24 cellular contexts compared by ENCODE assay signal in the genomic region with DNA sequence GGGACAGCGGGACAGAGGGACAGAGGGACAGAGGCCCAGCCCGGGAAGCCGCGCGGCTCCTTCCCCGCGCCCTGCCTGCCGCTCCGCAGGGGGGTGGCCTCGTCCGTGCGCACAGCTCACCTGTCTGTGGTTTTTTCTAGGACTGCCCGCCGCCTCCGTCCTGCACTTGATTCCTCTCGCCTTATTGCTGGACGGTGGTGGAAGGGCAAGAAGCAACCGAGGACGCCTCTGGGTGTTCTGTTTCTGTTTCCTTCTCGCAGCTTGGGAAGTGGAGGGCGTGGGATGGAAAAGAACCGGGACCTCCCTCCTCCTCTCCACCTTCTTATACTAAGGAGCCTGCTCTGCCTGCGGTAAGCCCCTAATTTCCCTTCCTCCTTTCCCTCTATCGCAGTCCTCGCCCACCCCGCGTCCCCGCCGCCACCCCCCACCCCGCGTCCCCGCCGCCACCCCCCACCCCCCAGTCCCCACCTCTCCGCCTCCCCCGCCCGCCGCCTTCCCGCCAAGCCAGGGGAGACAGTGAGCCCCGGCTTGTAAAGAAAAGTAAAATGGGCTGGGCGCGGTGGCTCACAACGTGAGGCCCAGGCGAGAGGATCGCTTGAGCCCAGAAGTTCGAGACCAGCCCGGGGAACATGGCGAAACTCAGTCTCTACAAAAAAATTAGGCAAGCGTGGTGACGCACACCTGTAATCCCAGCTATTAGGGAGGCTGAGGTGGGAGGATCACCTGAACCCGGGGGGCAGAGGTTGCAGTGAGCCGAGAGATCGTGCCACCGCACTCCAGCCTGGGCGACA. TPM values are rescaled to one million over a fixed set of nuclear protein-coding genes. Genes with fewer than 3 reads are reported as not detected.
DNase-seq lines count a peak whose midpoint lies in the region; ATAC-seq, FAIRE-seq and TF ChIP-seq lines count a peak whose summit lies in the region.
"Had no signal": no experiment of that assay in that cellular context is flagged by ENCODE, and none has a peak within 500 bp of the region (broad histone marks: within the 10 kb centered on the region; RNA-seq: fewer than 3 reads in every experiment).

No MANE protein-coding gene starts in this region.

- WGBS in suprapubic skin: 28% methylated on average over 54 of the region's 54 CpGs
- WGBS in pancreas, 2 donors: 23 to 35% methylated on average over 44 to 45 of the region's 54 CpGs

- H3K9ac ChIP-seq in iPS-20b (ENCODE audit: low read depth, low read length): no peak overlapping the region

- ATAC-seq in SK-N-SH treated with all-trans-retinoic acid at 6 μM for 48 hours: 0 out of 3 replicates have a peak, but pooled peaks have one; percentile 31
- ATAC-seq in pancreas: no peak

- H3K36me3 ChIP-seq in iPS-20b (ENCODE audit: insufficient read depth, low read depth, low read length) (no peaks in the 10 kb centered on the region), suprapubic skin (no peaks in the 10 kb centered on the region), pancreas (no peaks in the 10 kb centered on the region)
- H3K36me3 ChIP-seq: WERI-Rb-1 had no signal

- no peak for FAIRE-seq in pancreas (lab: Jason Lieb, UNC)
- FAIRE-seq: GM12891, islet of Langerhans, small intestine had no signal

- DNase-seq in activated effector memory CD4-positive, alpha-beta T cell treated with anti-CD3 and anti-CD28 coated beads, Interleukin-2, amount 50 U/mL, for 16 hours: peak; percentile 42
- no peak for DNase-seq in activated effector memory CD4-positive, alpha-beta T cell treated with Interleukin-2 at 50 U/mL for 16 hours
- DNase-seq in suprapubic skin (ENCODE audit: low spot score in 2 of 2) (peak; percentile 30 to 40), glomerular visceral epithelial cell (ENCODE audit: extremely low spot score) (no peak), NCI-H1092 treated with DMSO at 0.1 percent for 48 hours (lab: John Stamatoyannopoulos, UW) (no peak), pancreas (no peak)
- DNase-seq: 8988T; activated naive CD4-positive, alpha-beta T cell; anterior cingulate cortex; caudate nucleus; dermis blood vessel endothelial cell; Kasumi-1; NCI-H1694 treated with DMSO at 0.1 percent for 48 hours; NCI-H226; OCI-M1; small intestine; stimulated activated naive CD4-positive, alpha-beta T cell treated with Interleukin-2 at 50 U/mL for 16 hours; WERI-Rb-1 had no signal

- no peaks in the 10 kb centered on the region for H3K4me1 ChIP-seq in iPS-20b (ENCODE audit: insufficient read depth, low read length)
- no peaks in the 10 kb centered on the region for H3K4me1 ChIP-seq in suprapubic skin
- H3K4me1 ChIP-seq in pancreas: no peaks in the 10 kb centered on the region

- H3K9me3 ChIP-seq in iPS-20b (ENCODE audit: insufficient read depth, low read depth, low read length) (no peaks in the 10 kb centered on the region), suprapubic skin (no peaks in the 10 kb centered on the region), pancreas (no peaks in the 10 kb centered on the region)

- no peak for TF ChIP-seq POLR2A in suprapubic skin (IDR thresholded peaks at IDR 0.05)

- H3K27me3 ChIP-seq in iPS-20b (ENCODE audit: insufficient read depth, low read length) (peaks cover 11% of the 10 kb centered on the region), suprapubic skin (peaks cover 17% of the 10 kb centered on the region), pancreas (peaks cover 0 to 3% (median 0%) of the 10 kb centered on the region in 4 donors)

- H3K27ac ChIP-seq in iPS-20b (ENCODE audit: low read length): no peak overlapping the region
- H3K27ac ChIP-seq in suprapubic skin: no peak overlapping the region
- no peak overlapping the region for H3K27ac ChIP-seq in pancreas
- H3K27ac ChIP-seq: WERI-Rb-1 had no signal

- intact Hi-C loops in pancreas (cut with DNase I): no loop called here

- no peak for TF ChIP-seq CTCF in suprapubic skin (IDR thresholded peaks at IDR 0.05)
- no peak for TF ChIP-seq CTCF in pancreas (IDR thresholded peaks at IDR 0.05)

- no peak for TF ChIP-seq EP300 in suprapubic skin (IDR thresholded peaks at IDR 0.05)

- peak overlapping the region; percentile 65 for H3K4me3 ChIP-seq in iPS-20b (ENCODE audit: low read length)
- no peak overlapping the region for H3K4me3 ChIP-seq in suprapubic skin
- H3K4me3 ChIP-seq in pancreas: no peak overlapping the region

TF ChIP-seq in SK-N-SH treated with all-trans-retinoic acid at 6 μM for 48 hours, 23 proteins besides CTCF, POLR2A, EP300 and RAD21 (continues in another document):
- TF ChIP-seq ZNF565 (CRISPR knock-in tag; conservative IDR thresholded peaks at IDR 0.05; ENCODE audit: low read depth) (no peak), TOX (CRISPR knock-in tag; IDR thresholded peaks at IDR 0.05; ENCODE audit: borderline replicate concordance) (no peak), RARB (CRISPR knock-in tag; IDR thresholded peaks at IDR 0.05) (no peak), ZFP3 (CRISPR knock-in tag; IDR thresholded peaks at IDR 0.05) (no peak), ESRRG (CRISPR knock-in tag; IDR thresholded peaks at IDR 0.05) (no peak), PATZ1 (CRISPR knock-in tag; IDR thresholded peaks at IDR 0.05; ENCODE audit: borderline replicate concordance) (no peak), BACH2 (CRISPR knock-in tag; IDR thresholded peaks at IDR 0.05; ENCODE audit: borderline replicate concordance) (no peak), CREB5 (CRISPR knock-in tag; IDR thresholded peaks at IDR 0.05; ENCODE audit: low read depth) (no peak), ZNF70 (CRISPR knock-in tag; IDR thresholded peaks at IDR 0.05) (no peak), ZC3H10 (CRISPR knock-in tag; IDR thresholded peaks at IDR 0.05) (no peak), TCF4 (CRISPR knock-in tag; IDR thresholded peaks at IDR 0.05; ENCODE audit: borderline replicate concordance) (no peak), GLIS3 (CRISPR knock-in tag; IDR thresholded peaks at IDR 0.05) (no peak), OSR1 (CRISPR knock-in tag; IDR thresholded peaks at IDR 0.05) (no peak), ZFP30 (CRISPR knock-in tag; IDR thresholded peaks at IDR 0.05) (no peak), ISL1 (CRISPR knock-in tag; IDR thresholded peaks at IDR 0.05) (no peak)
- TF ChIP-seq, protein P1, sequence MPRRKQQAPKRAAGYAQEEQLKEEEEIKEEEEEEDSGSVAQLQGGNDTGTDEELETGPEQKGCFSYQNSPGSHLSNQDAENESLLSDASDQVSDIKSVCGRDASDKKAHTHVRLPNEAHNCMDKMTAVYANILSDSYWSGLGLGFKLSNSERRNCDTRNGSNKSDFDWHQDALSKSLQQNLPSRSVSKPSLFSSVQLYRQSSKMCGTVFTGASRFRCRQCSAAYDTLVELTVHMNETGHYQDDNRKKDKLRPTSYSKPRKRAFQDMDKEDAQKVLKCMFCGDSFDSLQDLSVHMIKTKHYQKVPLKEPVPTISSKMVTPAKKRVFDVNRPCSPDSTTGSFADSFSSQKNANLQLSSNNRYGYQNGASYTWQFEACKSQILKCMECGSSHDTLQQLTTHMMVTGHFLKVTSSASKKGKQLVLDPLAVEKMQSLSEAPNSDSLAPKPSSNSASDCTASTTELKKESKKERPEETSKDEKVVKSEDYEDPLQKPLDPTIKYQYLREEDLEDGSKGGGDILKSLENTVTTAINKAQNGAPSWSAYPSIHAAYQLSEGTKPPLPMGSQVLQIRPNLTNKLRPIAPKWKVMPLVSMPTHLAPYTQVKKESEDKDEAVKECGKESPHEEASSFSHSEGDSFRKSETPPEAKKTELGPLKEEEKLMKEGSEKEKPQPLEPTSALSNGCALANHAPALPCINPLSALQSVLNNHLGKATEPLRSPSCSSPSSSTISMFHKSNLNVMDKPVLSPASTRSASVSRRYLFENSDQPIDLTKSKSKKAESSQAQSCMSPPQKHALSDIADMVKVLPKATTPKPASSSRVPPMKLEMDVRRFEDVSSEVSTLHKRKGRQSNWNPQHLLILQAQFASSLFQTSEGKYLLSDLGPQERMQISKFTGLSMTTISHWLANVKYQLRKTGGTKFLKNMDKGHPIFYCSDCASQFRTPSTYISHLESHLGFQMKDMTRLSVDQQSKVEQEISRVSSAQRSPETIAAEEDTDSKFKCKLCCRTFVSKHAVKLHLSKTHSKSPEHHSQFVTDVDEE (CRISPR knock-in tag; IDR thresholded peaks at IDR 0.05): no peak

RNA-seq across cellular contexts. Expression of gene FLT4, which starts 9.6 kb away (rescaled TPM):
- 1 to 10 TPM in 3 of 4 donors, under 1 TPM in 1; 0.79 to 8.9 (median 1.4) TPM for total RNA-seq in suprapubic skin
- total RNA-seq in pancreas: 1 to 10 TPM in 4 of 6 donors, under 1 TPM in 2; 0.79 to 3.1 (median 1.4) TPM
- 1 to 10 TPM; 4.6 to 6.8 TPM for polyA plus RNA-seq in pancreas
- total RNA-seq: B cell, HT-29 had no signal

Comparison
In these comparisons a context has a peak if more than half of its experiments do, and no peak if none do; other contexts are left out.
1. DNase-seq: peak in activated effector memory CD4-positive, alpha-beta T cell treated with anti-CD3 and anti-CD28 coated beads, Interleukin-2, amount 50 U/mL, for 16 hours (single experiment) and suprapubic skin (2 of 2); none in activated effector memory CD4-positive, alpha-beta T cell treated with Interleukin-2 at 50 U/mL for 16 hours (single experiment), glomerular visceral epithelial cell (single experiment), NCI-H1092 treated with DMSO at 0.1 percent for 48 hours (single experiment) and pancreas (0 of 6).